ENCODE assay signal across 8 cellular contexts in the genomic region with DNA sequence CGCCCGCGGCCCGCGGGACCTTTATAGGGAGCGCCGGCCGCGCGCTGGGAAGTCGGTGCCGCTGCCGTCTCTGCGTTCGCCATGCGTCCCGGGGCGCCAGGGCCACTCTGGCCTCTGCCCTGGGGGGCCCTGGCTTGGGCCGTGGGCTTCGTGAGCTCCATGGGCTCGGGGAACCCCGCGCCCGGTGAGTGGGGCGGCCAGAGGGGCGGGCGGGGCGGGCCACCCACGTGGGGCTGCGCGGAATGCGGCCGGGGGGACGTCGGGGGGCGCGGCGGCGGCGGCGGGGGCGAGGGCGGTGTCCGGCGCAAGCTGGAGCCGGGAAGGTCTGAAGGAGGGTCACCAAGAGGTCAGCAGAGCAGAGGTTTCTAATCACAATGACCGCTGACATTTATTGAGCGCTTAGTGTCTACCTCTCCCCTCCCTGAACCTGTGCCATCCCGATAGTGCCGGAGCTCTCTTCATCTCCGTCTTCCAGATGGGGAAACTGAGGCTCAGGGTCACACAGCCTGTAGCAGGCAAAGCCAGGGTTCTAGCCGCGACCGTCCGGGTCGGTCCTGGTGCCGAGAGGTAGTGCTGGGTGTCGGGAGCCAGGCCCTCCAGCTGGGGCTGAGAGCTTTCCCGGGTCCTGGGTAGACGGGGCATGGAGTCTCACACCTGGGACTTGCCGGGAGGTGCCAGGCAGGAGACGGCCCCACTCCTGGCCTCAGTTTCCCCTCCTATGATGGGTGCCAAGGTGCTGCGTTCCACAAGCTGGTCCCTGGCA. TPM values are rescaled to one million over a fixed set of nuclear protein-coding genes. Genes with fewer than 3 reads are reported as not detected.
A peak's percentile ranks its signal among the peaks of the same experiment; 100 is the strongest.
DNase-seq lines count a peak whose midpoint lies in the region; ATAC-seq, FAIRE-seq and TF ChIP-seq lines count a peak whose summit lies in the region.

A gene (plus strand): TSS at position 50 of the 763 bp plus-strand sequence. CDS start 32 bp downstream, at position 82.

- H3F3A ChIP-seq in GM23248 (ENCODE audit: insufficient read depth), result no peaks in the 10 kb centered on the region; the same call in 1 of the 2 replicates

- H3K27ac ChIP-seq in GM23248, result peak within 1 kb of the TSS; percentile 48
- H3K27ac ChIP-seq in keratinocyte (ENCODE audit: control insufficient read depth, insufficient read depth, low read length), result peak within 1 kb of the TSS; percentile 93
- peak within 1 kb of the TSS; percentile 57 to 98 (median 85) for H3K27ac ChIP-seq in stomach

- H3K9me3 ChIP-seq in GM23248 (ENCODE audit: low read depth), result no peaks in the 10 kb centered on the region
- H3K9me3 ChIP-seq in keratinocyte (ENCODE audit: control insufficient read depth, low read depth, low read length), result no peaks in the 10 kb centered on the region
- no peaks in the 10 kb centered on the region for H3K9me3 ChIP-seq in stomach

- TF ChIP-seq EP300 in stomach (IDR thresholded peaks at IDR 0.05), result no peak

- H2AFZ ChIP-seq in GM23248 (0 out of 2 replicates have a peak within 1 kb of the TSS, but pooled peaks have one; percentile 26), keratinocyte (ENCODE audit: control insufficient read depth, low read length) (peak within 1 kb of the TSS; percentile 19)

- no peaks in the 10 kb centered on the region for H3K27me3 ChIP-seq in GM23248 (replicated peaks; ENCODE audit: insufficient read depth)
- no peaks in the 10 kb centered on the region for H3K27me3 ChIP-seq in keratinocyte (ENCODE audit: control insufficient read depth, extremely low read depth, insufficient read depth, low read length)
- H3K27me3 ChIP-seq in stomach, result peaks cover 0 to 42% (median 11%) of the 10 kb centered on the region in 3 donors

- H3K9me1 ChIP-seq in keratinocyte (ENCODE audit: control insufficient read depth, extremely low read depth, insufficient read depth, low read length), result peaks cover 2% of the 10 kb centered on the region

- H3K4me2 ChIP-seq in GM23248 (ENCODE audit: unreplicated experiment), result peak within 1 kb of the TSS; percentile 87
- H3K4me2 ChIP-seq in keratinocyte (ENCODE audit: control insufficient read depth, extremely low read depth, insufficient read depth, low read depth, low read length), result peak within 1 kb of the TSS; percentile 86

- no peaks in the 10 kb centered on the region for H4K20me1 ChIP-seq in GM23248 (ENCODE audit: insufficient read depth)
- H4K20me1 ChIP-seq in keratinocyte (ENCODE audit: control insufficient read depth, extremely low read depth, insufficient read depth, low read length), result peaks cover 16% of the 10 kb centered on the region

- FAIRE-seq in keratinocyte (lab: Jason Lieb, UNC), result peak; percentile 23

- TF ChIP-seq POLR2A in stomach (IDR thresholded peaks at IDR 0.05) (no peak), erythroblast (IDR thresholded peaks at IDR 0.05; ENCODE audit: low read length) (no peak)

- TF ChIP-seq CTCF in keratinocyte (optimal IDR thresholded peaks at IDR 0.05 in 1 of 3, IDR thresholded peaks at IDR 0.05 in 1 of 3, conservative IDR thresholded peaks at IDR 0.05 in 1 of 3; ENCODE audit: extremely low read depth in 1 of 3, insufficient read depth in 2 of 3, low read length in 3 of 3) (no peak), stomach (IDR thresholded peaks at IDR 0.05) (no peak)

- H3K4me3 ChIP-seq in GM23248, result peak within 1 kb of the TSS; percentile 78
- H3K4me3 ChIP-seq in keratinocyte (ENCODE audit: control insufficient read depth in 2 of 3, extremely low read depth in 1 of 3, insufficient read depth in 2 of 3, low read depth in 1 of 3, low read length in 3 of 3), result peak within 1 kb of the TSS; percentile 76 to 92 (median 89)
- peak within 1 kb of the TSS; percentile 48 to 59 (median 54) for H3K4me3 ChIP-seq in stomach

- in situ Hi-C loops in GM23248 (cut with MboI), result no loop called here

- H3K36me3 ChIP-seq in GM23248 (ENCODE audit: low read depth), result no peaks in the 10 kb centered on the region
- H3K36me3 ChIP-seq in keratinocyte (ENCODE audit: control insufficient read depth in 2 of 2, extremely low read depth in 1 of 2, insufficient read depth in 2 of 2, low read length in 2 of 2), result peaks cover 7 to 23% of the 10 kb centered on the region in 2 experiments
- H3K36me3 ChIP-seq in stomach, result peaks cover 0 to 5% (median 0%) of the 10 kb centered on the region in 4 donors

- peaks cover 19% of the 10 kb centered on the region; the same call in 1 of the 2 replicates for H3K79me2 ChIP-seq in GM23248 (ENCODE audit: insufficient read depth)
- peaks cover 23% of the 10 kb centered on the region for H3K79me2 ChIP-seq in keratinocyte (ENCODE audit: control insufficient read depth, insufficient read depth, low read length)

- DNase-seq in GM23248, result peak; percentile 69
- DNase-seq in astrocyte of the hippocampus (ENCODE audit: low read depth, low spot score), result peak; percentile 69
- no peak for DNase-seq in keratinocyte (ENCODE audit: low read depth, low spot score)
- DNase-seq in stomach, result no peak
- no peak for DNase-seq in NCI-H1092 treated with DMSO at 0.1 percent for 48 hours (lab: John Stamatoyannopoulos, UW)
- DNase-seq in Ammon's horn (ENCODE audit: low spot score), result no peak
- DNase-seq in erythroblast (lab: John Stamatoyannopoulos, UW), result no peak

- WGBS in GM23248 (ENCODE audit: low coverage in 1 of 2, low lambda C conversion rate in 2 of 2, missing lambda C conversion rate in 2 of 2), 2 experiments, result 1 to 3% methylated on average over 38 to 45 of the region's 63 CpGs
- 0 to 6% (median 4%) methylated on average over 16 to 63 of the region's 63 CpGs for WGBS in stomach, 5 donors

- H3K4me1 ChIP-seq in GM23248 (ENCODE audit: insufficient read depth) (peaks cover 5% of the 10 kb centered on the region; the same call in 1 of the 2 replicates), keratinocyte (ENCODE audit: control insufficient read depth, extremely low read depth, insufficient read depth, low read length) (peaks cover 26% of the 10 kb centered on the region), stomach (peaks cover 31 to 53% (median 48%) of the 10 kb centered on the region in 4 donors)

- no peak for ATAC-seq in HG02973 (IDR thresholded peaks at IDR 0.05; ENCODE audit: unreplicated experiment)

- dilution Hi-C loops in keratinocyte (cut with MboI; ENCODE audit: extremely low pct_ligation_motif_present, low sequenced_read_pairs), result no loop called here

- H3K9ac ChIP-seq in GM23248 (peak within 1 kb of the TSS; percentile 84), keratinocyte (ENCODE audit: control insufficient read depth, extremely low read depth, insufficient read depth, low read length) (peak within 1 kb of the TSS; percentile 99)

- no peaks in the 10 kb centered on the region for H3K9me2 ChIP-seq in GM23248 (ENCODE audit: insufficient read depth)

- intact Hi-C loops in stomach (cut with DNase I; ENCODE audit: low total_unique reads), result no loop called here

RNA-seq across cellular contexts. Expression of the gene that starts here (rescaled TPM):
- total RNA-seq in GM23248 (2014; rRNA removed; shearing (Covaris generic)), result 97.3 and 100 TPM in 2 replicates
- polyA plus RNA-seq in GM23248 (2016; fragmentation: Nextera tagmentation; extraction: Ambion mirVana), result 39.2 and 41.4 TPM in 2 replicates
- 54.4 to 105 TPM (median 66.0 TPM) in 3 replicates for polyA plus RNA-seq in keratinocyte
- 11.7 TPM for polyA plus RNA-seq in keratinocyte (2011; ENCODE audit: low read depth)
- 35.5 and 76.0 TPM in 2 replicates for polyA plus RNA-seq in keratinocyte (2011; cell fraction: cytosol; rRNA removed)
- polyA plus RNA-seq in keratinocyte (2011; cell fraction: nucleus; rRNA removed), result 185 and 193 TPM in 2 replicates
- 101 and 111 TPM in 2 replicates for polyA plus RNA-seq in keratinocyte (2012; ENCODE audit: low replicate concordance)
- 38.0 to 68.4 TPM (median 48.9 TPM) in 3 replicates for polyA minus RNA-seq in keratinocyte
- polyA minus RNA-seq in keratinocyte (2011; cell fraction: cytosol; rRNA and poly(A)+ RNA removed), result 206 TPM
- polyA minus RNA-seq in keratinocyte (2011; cell fraction: nucleus; rRNA and poly(A)+ RNA removed), result 122 and 140 TPM in 2 replicates
- total RNA-seq in stomach, result 100 to 1,000 TPM in 1 of 5 donors, 10 to 100 TPM in 4; 12.3 to 136 (median 62.9) TPM
- polyA plus RNA-seq in stomach, result 10 to 100 TPM; 12.5 to 32.8 (median 20.7) TPM

Comparison
In these comparisons a context has a peak if more than half of its experiments do, and no peak if none do; other contexts are left out.
1. DNase-seq: peak in GM23248 (single experiment) and astrocyte of the hippocampus (single experiment); none in keratinocyte (single experiment), stomach (single experiment), NCI-H1092 treated with DMSO at 0.1 percent for 48 hours (single experiment), Ammon's horn (single experiment) and erythroblast (0 of 2).
2. Peak in every context shown above with its lines, with median percentiles within 50 percentile points of each other: H3K27ac ChIP-seq and H3K4me3 ChIP-seq.